ENCODE assay signal across 13 cellular contexts in genomic region chr12:114666746-114667668, GRCh38. TPM values are rescaled to one million over a fixed set of nuclear protein-coding genes. Genes with fewer than 3 reads are reported as not detected.
DNase-seq lines count a peak whose midpoint lies in the region; TF ChIP-seq lines count a peak whose summit lies in the region.
"Had no signal": no experiment of that assay in that cellular context is flagged by ENCODE, and none has a peak within 500 bp of the region (broad histone marks: within the 10 kb centered on the region; RNA-seq: fewer than 3 reads in every experiment).

No MANE protein-coding gene starts in this region.

- H4K8ac ChIP-seq in mesenchymal stem cell (ENCODE audit: low read length), result peak overlapping the region; percentile 75

- no peak overlapping the region for H2AK5ac ChIP-seq in mesenchymal stem cell (ENCODE audit: low read length, severe bottlenecking)

- H3K27ac ChIP-seq in VCaP (peak overlapping the region; percentile 97), mesenchymal stem cell (ENCODE audit: low read length, poor library complexity, severe bottlenecking) (no peak overlapping the region)

- no peaks in the 10 kb centered on the region for H3K9me3 Mint-ChIP-seq in endothelial cell (ENCODE audit: unreplicated experiment)
- H3K9me3 Mint-ChIP-seq: CD4-positive, alpha-beta T cell; T-helper 1 cell treated with Interleukin-12 subunit alpha and Interleukin-12 subunit beta and Interleukin-4 antibody, amounts not matched to agents 30 μg/mL and 1 μg/mL, for 36 hours had no signal

- peaks cover 0 to 87% of the 10 kb centered on the region in 2 experiments for H3K27me3 ChIP-seq in mesenchymal stem cell (ENCODE audit: control insufficient read depth in 1 of 2, insufficient read depth in 1 of 2, low read length in 2 of 2)

- H3K4me1 Mint-ChIP-seq in endothelial cell (ENCODE audit: unreplicated experiment), result peaks cover 40% of the 10 kb centered on the region

- no peak overlapping the region for H2AFZ ChIP-seq in mesenchymal stem cell (ENCODE audit: low read depth, low read length)

- H2BK12ac ChIP-seq in mesenchymal stem cell (ENCODE audit: low read length in 2 of 2), result peak overlapping the region in 1 of 2 experiments; percentile 92

- peaks cover 10% of the 10 kb centered on the region for H3K27me3 Mint-ChIP-seq in endothelial cell (ENCODE audit: unreplicated experiment)

- peak overlapping the region; percentile 66 to 81 for H3K18ac ChIP-seq in mesenchymal stem cell (ENCODE audit: low read depth in 1 of 2, low read length in 2 of 2)

- H3K4me1 ChIP-seq in ES-I3 (ENCODE audit: insufficient read depth, low read length) (peaks cover 22% of the 10 kb centered on the region), mesenchymal stem cell (ENCODE audit: control insufficient read depth, insufficient read depth, low read depth, low read length) (peaks cover 19% of the 10 kb centered on the region)

- no peak overlapping the region for H3K4me3 ChIP-seq in mesenchymal stem cell (ENCODE audit: insufficient read depth in 1 of 2, low read depth in 1 of 2, low read length in 2 of 2)
- H3K4me3 ChIP-seq: mucosa of descending colon had no signal

- H2BK5ac ChIP-seq in mesenchymal stem cell (ENCODE audit: low read depth, low read length, poor library complexity, severe bottlenecking), result no peak overlapping the region

- H3K14ac ChIP-seq in mesenchymal stem cell (ENCODE audit: low read length in 2 of 2), result no peak overlapping the region

- no peak overlapping the region for H3K4me2 ChIP-seq in mesenchymal stem cell (ENCODE audit: low read length, poor library complexity, severe bottlenecking)

- H2BK120ac ChIP-seq in mesenchymal stem cell (ENCODE audit: low read depth, low read length), result no peak overlapping the region

- H3K9ac ChIP-seq in ES-I3 (ENCODE audit: low read depth, low read length) (peak overlapping the region; percentile 22; the same call in 1 of the 2 replicates), mesenchymal stem cell (ENCODE audit: low read length) (peak overlapping the region; percentile 87)

- peak overlapping the region; percentile 40 to 49 for H3K4ac ChIP-seq in mesenchymal stem cell (ENCODE audit: low read depth in 1 of 2, low read length in 2 of 2)

- TF ChIP-seq CTCF in AG09319 (IDR thresholded peaks at IDR 0.05; ENCODE audit: low read depth, low read length) (no peak), VCaP (conservative IDR thresholded peaks at IDR 0.05) (no peak), endothelial cell (IDR thresholded peaks at IDR 0.05; ENCODE audit: unreplicated experiment) (no peak)

- H3K27ac Mint-ChIP-seq in endothelial cell (ENCODE audit: unreplicated experiment), result no peak overlapping the region
- H3K27ac Mint-ChIP-seq: CD4-positive, alpha-beta T cell had no signal

- no peak overlapping the region for H3K4me3 Mint-ChIP-seq in endothelial cell (ENCODE audit: unreplicated experiment)
- H3K4me3 Mint-ChIP-seq: CD4-positive, alpha-beta T cell; T-helper 1 cell treated with Interleukin-12 subunit alpha and Interleukin-12 subunit beta and Interleukin-4 antibody, amounts not matched to agents 30 μg/mL and 1 μg/mL, for 36 hours had no signal

- H3K36me3 ChIP-seq in ES-I3 (ENCODE audit: insufficient read depth, low read length), result no peaks in the 10 kb centered on the region
- peaks cover 0 to 16% of the 10 kb centered on the region in 2 experiments for H3K36me3 ChIP-seq in mesenchymal stem cell (ENCODE audit: control insufficient read depth in 1 of 2, insufficient read depth in 2 of 2, low read depth in 1 of 2, low read length in 2 of 2)

- DNase-seq in AG09319 (ENCODE audit: extremely low read depth, low read depth) (peak; percentile 84), mesenchymal stem cell (peak; percentile 42), dermis blood vessel endothelial cell (no peak), hepatic stellate cell (ENCODE audit: low spot score) (no peak), endothelial cell (ENCODE audit: low spot score) (no peak)
- DNase-seq in stimulated activated CD4-positive, alpha-beta T cell treated with anti-CD3 and anti-CD28 coated beads, Interleukin-2, amount 100 ng/mL, for 24 hours, result no peak
- DNase-seq: activated naive CD4-positive, alpha-beta T cell treated with anti-CD3 and anti-CD28 coated beads, Interleukin-2, amount 50 U/mL, for 16 hours; CD4-positive, alpha-beta T cell had no signal

- no peaks in the 10 kb centered on the region for H3K79me1 ChIP-seq in mesenchymal stem cell (replicated peaks; ENCODE audit: low read length, poor library complexity, severe bottlenecking)

- no peaks in the 10 kb centered on the region for H3K36me3 Mint-ChIP-seq in endothelial cell (ENCODE audit: low read depth, unreplicated experiment)

- no peaks in the 10 kb centered on the region for H3K9me3 ChIP-seq in ES-I3 (ENCODE audit: control insufficient read depth, insufficient read depth, low read length)
- H3K9me3 ChIP-seq in mesenchymal stem cell (ENCODE audit: control insufficient read depth, low read length), result no peaks in the 10 kb centered on the region
- H3K9me3 ChIP-seq: mucosa of descending colon had no signal

- H4K91ac ChIP-seq in mesenchymal stem cell (ENCODE audit: low read length), result peak overlapping the region; percentile 83

- WGBS in mesenchymal stem cell, result 19% methylated on average over 53 of the region's 53 CpGs

- no peak overlapping the region for H3K23ac ChIP-seq in mesenchymal stem cell (ENCODE audit: low read length in 2 of 2)

- H2BK15ac ChIP-seq in mesenchymal stem cell (ENCODE audit: low read depth, poor library complexity, severe bottlenecking), result no peak overlapping the region

RNA-seq across cellular contexts. Expression of gene TBX3, which starts 17.0 kb away (rescaled TPM):
- polyA plus RNA-seq in mesenchymal stem cell (2013, experiment 1 of 2), result 59.8 TPM
- polyA plus RNA-seq in mesenchymal stem cell (2013, experiment 2 of 2), result 57.6 TPM
- total RNA-seq in dermis blood vessel endothelial cell (2.4 and 2.5 TPM in 2 replicates), endothelial cell (ENCODE audit: unreplicated experiment) (0.41 TPM)
- total RNA-seq: OCI-LY7 had no signal

Comparison
In these comparisons a context has a peak if more than half of its experiments do, and no peak if none do; other contexts are left out.
1. DNase-seq: peak in AG09319 (single experiment) and mesenchymal stem cell (single experiment); none in dermis blood vessel endothelial cell (single experiment), stimulated activated CD4-positive, alpha-beta T cell treated with anti-CD3 and anti-CD28 coated beads, Interleukin-2, amount 100 ng/mL, for 24 hours (0 of 2), hepatic stellate cell (single experiment) and endothelial cell (single experiment).